ENCODE assay signal across 37 cellular contexts in genomic region chrX:52380993-52381392, GRCh38. TPM values are rescaled to one million over a fixed set of nuclear protein-coding genes. Genes with fewer than 3 reads are reported as not detected.
"Had no signal": no experiment of that assay in that cellular context is flagged by ENCODE, and none has a peak within 500 bp of the region (broad histone marks: within the 10 kb centered on the region; RNA-seq: fewer than 3 reads in every experiment).

No MANE protein-coding gene starts in this region.

- H3K36me3 ChIP-seq: MG63 had no signal

- H3K27me3 ChIP-seq: MG63 had no signal

- DNase-seq: Karpas-422, Kasumi-1, MG63, MM.1S, MV-4-11, NCI-H1048, NCI-H1092, NCI-H1092 treated with DMSO at 0.1 percent for 48 hours, NCI-H1105, NCI-H1105 treated with DMSO at 0.1 percent for 48 hours, NCI-H1417, NCI-H1417 treated with DMSO at 0.1 percent for 48 hours, NCI-H1436, NCI-H1436 treated with DMSO at 0.1 percent for 48 hours, NCI-H146, NCI-H1694, NCI-H1694 treated with DMSO at 0.1 percent for 48 hours, NCI-H187, NCI-H187 treated with DMSO at 0.1 percent for 48 hours, NCI-H1930, NCI-H2029, NCI-H2029 treated with DMSO at 0.1 percent for 48 hours, NCI-H2081, NCI-H2081 treated with DMSO at 0.1 percent for 48 hours, NCI-H2107, NCI-H2171, NCI-H2171 treated with DMSO at 0.1 percent for 48 hours, NCI-H2227 treated with DMSO at 0.1 percent for 48 hours, NCI-H226, NCI-H345, NCI-H446, NCI-H446 treated with DMSO at 0.1 percent for 48 hours, NCI-H510A, NCI-H510A treated with DMSO at 0.1 percent for 48 hours had no signal

- H3K9me3 ChIP-seq: MG63 had no signal

- H3K4me3 ChIP-seq: MG63 had no signal

RNA-seq across cellular contexts. Expression of gene XAGE2, which starts 12.2 kb away (rescaled TPM):
- total RNA-seq: LHCN-M2, MCF 10A, NCI-H460 had no signal
